In genomic region chr4:3787489-3788365, GRCh38 we compare ENCODE assay signal across 14 cellular contexts. TPM values are rescaled to one million over a fixed set of nuclear protein-coding genes. Genes with fewer than 3 reads are reported as not detected.
DNase-seq lines count a peak whose midpoint lies in the region; ATAC-seq, FAIRE-seq and TF ChIP-seq lines count a peak whose summit lies in the region.
"Had no signal": no experiment of that assay in that cellular context is flagged by ENCODE, and none has a peak within 500 bp of the region (broad histone marks: within the 10 kb centered on the region; RNA-seq: fewer than 3 reads in every experiment).

No MANE protein-coding gene starts in this region.

- no peak for DNase-seq in HepG2 (ENCODE audit: low spot score)
- DNase-seq in right lobe of liver, result no peak
- peak; percentile 53 for DNase-seq in kidney
- DNase-seq in OCI-M2 (lab: John Stamatoyannopoulos, UW; ENCODE audit: unreplicated experiment), result no peak
- no peak for DNase-seq in H4 (ENCODE audit: low spot score)
- no peak for DNase-seq in tibial artery
- DNase-seq: ACHN; C1 segment of cervical spinal cord; CD4-positive, alpha-beta T cell; GF-D8; H9 had no signal

- no TSS peak for BruUV-seq in HepG2 (replicated peaks; lab: Mats Ljungman, UMichigan)

- peaks cover 6 to 11% of the 10 kb centered on the region in 2 experiments; a peak in 3 of 5 replicates for H3K27me3 ChIP-seq in HepG2 (ENCODE audit: control insufficient read depth in 1 of 2, insufficient read depth in 2 of 2, low read length in 2 of 2)
- H3K27me3 ChIP-seq in right lobe of liver, result no peaks in the 10 kb centered on the region
- H3K27me3 ChIP-seq in tibial artery, result peaks cover 0 to 45% of the 10 kb centered on the region in 2 donors

- H3K4me1 ChIP-seq in HepG2 (ENCODE audit: insufficient read depth, low read length) (peaks cover 65% of the 10 kb centered on the region), right lobe of liver (peaks cover 0 to 32% (median 11%) of the 10 kb centered on the region in 4 donors), HEK293 (ENCODE audit: control insufficient read depth, insufficient read depth, low read length) (no peaks in the 10 kb centered on the region), kidney (ENCODE audit: control insufficient read depth in 1 of 2, insufficient read depth in 1 of 2, low read depth in 1 of 2, low read length in 2 of 2) (peaks cover 0 to 2% of the 10 kb centered on the region in 2 donors), tibial artery (peaks cover 0 to 10% (median 3%) of the 10 kb centered on the region in 4 donors)

- H3K9me3 ChIP-seq in HepG2 (ENCODE audit: low read length) (no peaks in the 10 kb centered on the region), right lobe of liver (no peaks in the 10 kb centered on the region), HEK293 (ENCODE audit: control insufficient read depth, insufficient read depth, low read depth, low read length) (no peaks in the 10 kb centered on the region), kidney (ENCODE audit: control insufficient read depth in 1 of 2, low read length in 2 of 2) (no peaks in the 10 kb centered on the region), tibial artery (no peaks in the 10 kb centered on the region)

- FAIRE-seq in HepG2 (lab: Jason Lieb, UNC) (no peak), kidney (lab: Jason Lieb, UNC) (no peak)
- FAIRE-seq: D721Med had no signal

- in situ Hi-C loops in HepG2 (cut with HindIII; ENCODE audit: extremely low pct_ligation_motif_present, low pct_unique_long_range_greater_than_20kb), result loop anchor here (5.0 kb wide), 1 partner anchor 85 kb away; no protein-coding TSS in a partner anchor

- H3K36me3 ChIP-seq in HepG2 (replicated peaks in 1 of 2; ENCODE audit: control insufficient read depth in 1 of 2, insufficient read depth in 2 of 2, low read length in 2 of 2) (no peaks in the 10 kb centered on the region), right lobe of liver (no peaks in the 10 kb centered on the region), HEK293 (ENCODE audit: control insufficient read depth in 2 of 2, insufficient read depth in 1 of 2, low read length in 2 of 2) (no peaks in the 10 kb centered on the region), kidney (ENCODE audit: control insufficient read depth in 1 of 2, insufficient read depth in 2 of 2, low read length in 2 of 2) (no peaks in the 10 kb centered on the region), tibial artery (no peaks in the 10 kb centered on the region)

- TF ChIP-seq CTCF in HepG2 (CRISPR knock-in tag; IDR thresholded peaks at IDR 0.05) (no peak), right lobe of liver (IDR thresholded peaks at IDR 0.05) (no peak), HEK293 (tag by site-specific recombination; IDR thresholded peaks at IDR 0.05) (no peak), kidney (IDR thresholded peaks at IDR 0.05; ENCODE audit: borderline replicate concordance, extremely low read depth, insufficient read depth) (no peak), tibial artery (IDR thresholded peaks at IDR 0.05) (no peak)

- TF ChIP-seq POLR2A in HepG2 (IDR thresholded peaks at IDR 0.05; ENCODE audit: insufficient read depth in 1 of 2, low read depth in 2 of 2, low read length in 2 of 2) (no peak), right lobe of liver (IDR thresholded peaks at IDR 0.05) (no peak)

- H3K4me2 ChIP-seq in HepG2 (ENCODE audit: low read depth, low read length), result no peak overlapping the region
- H3K4me2 ChIP-seq: KMS-11 had no signal

- no peak overlapping the region for H3K9ac ChIP-seq in HepG2 (ENCODE audit: insufficient read depth, low read depth, low read length)
- H3K9ac ChIP-seq in kidney (ENCODE audit: low read length in 2 of 2), result no peak overlapping the region
- H3K9ac ChIP-seq: KMS-11 had no signal

- no peaks in the 10 kb centered on the region for H4K20me1 ChIP-seq in HepG2 (ENCODE audit: insufficient read depth, low read length)

- ATAC-seq in HepG2 (no peak), right lobe of liver (no peak)

- intact Hi-C loops in HepG2 (cut with micrococcal nuclease; ENCODE audit: unreplicated experiment) (no loop called here), right lobe of liver (cut with DNase I) (loop anchor here in 1 of 2 donors (5.0 kb wide), 1 partner anchor 40 kb away; no protein-coding TSS in a partner anchor), kidney (cut with DNase I) (no loop called here), tibial artery (cut with DNase I; ENCODE audit: low total_unique reads) (no loop called here)

- H3K79me2 ChIP-seq in HepG2 (ENCODE audit: insufficient read depth, low read length), result no peaks in the 10 kb centered on the region

- H3K4me3 ChIP-seq in HepG2 (replicated peaks in 1 of 3; ENCODE audit: insufficient read depth in 1 of 3, low read depth in 2 of 3, low read length in 3 of 3) (no peak overlapping the region), right lobe of liver (no peak overlapping the region), HEK293 (ENCODE audit: low read depth, low read length) (no peak overlapping the region), kidney (ENCODE audit: low read length in 2 of 2) (no peak overlapping the region), tibial artery (no peak overlapping the region)

- 74% methylated on average over 19 of the region's 23 CpGs for WGBS in HepG2 (ENCODE audit: low lambda C conversion rate)
- 87% methylated on average over 2 of the region's 23 CpGs for WGBS in right lobe of liver (ENCODE audit: insufficient coverage, low coverage, low lambda C conversion rate, missing lambda C conversion rate)

- CTCF ChIA-PET in HepG2 (lab: Yijun Ruan, JAX; ENCODE audit: low intra/inter-chr PET ratio, low total read pairs), result no interaction called here
- CTCF ChIA-PET in HEK293 (lab: Yijun Ruan, JAX), result interaction anchor here (1.2 kb wide), 1 partner anchor 92 kb away, joined by 3 read pairs; no protein-coding TSS in a partner anchor

- no peak overlapping the region for H2AFZ ChIP-seq in HepG2 (ENCODE audit: low read length)

- POLR2A ChIA-PET in HepG2 (lab: Yijun Ruan, JAX), result no interaction called here
- POLR2A ChIA-PET in HEK293 (lab: Yijun Ruan, JAX), result no interaction called here

- H3K27ac ChIP-seq in HepG2 (ENCODE audit: extremely low read length, insufficient read depth, low read length), result no peak overlapping the region
- H3K27ac ChIP-seq in right lobe of liver, result no peak overlapping the region
- no peak overlapping the region for H3K27ac ChIP-seq in HEK293 (ENCODE audit: extremely low read depth, low read depth, low read length)
- H3K27ac ChIP-seq in kidney (ENCODE audit: low read depth in 2 of 2, low read length in 2 of 2), result no peak overlapping the region
- H3K27ac ChIP-seq in tibial artery, result no peak overlapping the region
- H3K27ac ChIP-seq: KMS-11 had no signal

- no peak for TF ChIP-seq EP300 in HepG2 (IDR thresholded peaks at IDR 0.05; ENCODE audit: low read depth in 2 of 2, low read length in 2 of 2)
- TF ChIP-seq EP300 in HepG2 (CRISPR knock-in tag; IDR thresholded peaks at IDR 0.05; ENCODE audit: borderline replicate concordance), result no peak

- TF ChIP-seq RAD21 in HepG2 (CRISPR knock-in tag; IDR thresholded peaks at IDR 0.05), result no peak

TF ChIP-seq in HEK293, 187 proteins besides CTCF, POLR2A, EP300 and RAD21 (continues in another document):
- TF ChIP-seq, protein P1, sequence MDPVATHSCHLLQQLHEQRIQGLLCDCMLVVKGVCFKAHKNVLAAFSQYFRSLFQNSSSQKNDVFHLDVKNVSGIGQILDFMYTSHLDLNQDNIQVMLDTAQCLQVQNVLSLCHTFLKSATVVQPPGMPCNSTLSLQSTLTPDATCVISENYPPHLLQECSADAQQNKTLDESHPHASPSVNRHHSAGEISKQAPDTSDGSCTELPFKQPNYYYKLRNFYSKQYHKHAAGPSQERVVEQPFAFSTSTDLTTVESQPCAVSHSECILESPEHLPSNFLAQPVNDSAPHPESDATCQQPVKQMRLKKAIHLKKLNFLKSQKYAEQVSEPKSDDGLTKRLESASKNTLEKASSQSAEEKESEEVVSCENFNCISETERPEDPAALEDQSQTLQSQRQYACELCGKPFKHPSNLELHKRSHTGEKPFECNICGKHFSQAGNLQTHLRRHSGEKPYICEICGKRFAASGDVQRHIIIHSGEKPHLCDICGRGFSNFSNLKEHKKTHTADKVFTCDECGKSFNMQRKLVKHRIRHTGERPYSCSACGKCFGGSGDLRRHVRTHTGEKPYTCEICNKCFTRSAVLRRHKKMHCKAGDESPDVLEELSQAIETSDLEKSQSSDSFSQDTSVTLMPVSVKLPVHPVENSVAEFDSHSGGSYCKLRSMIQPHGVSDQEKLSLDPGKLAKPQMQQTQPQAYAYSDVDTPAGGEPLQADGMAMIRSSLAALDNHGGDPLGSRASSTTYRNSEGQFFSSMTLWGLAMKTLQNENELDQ (tag by site-specific recombination; IDR thresholded peaks at IDR 0.05; ENCODE audit: low read depth), result no peak
- TF ChIP-seq ZFP37 (tag by site-specific recombination; IDR thresholded peaks at IDR 0.05) (no peak), GLIS1 (tag by site-specific recombination; IDR thresholded peaks at IDR 0.05) (peak; percentile 48; the same call in 1 of the 2 replicates)

RNA-seq across cellular contexts. Expression of gene ADRA2C, which starts 21.5 kb away (rescaled TPM):
- total RNA-seq in HepG2 (2016; rRNA removed; fragmentation: Illumina TruSeq; extraction: Trizol), result 43.8 and 69.7 TPM in 2 replicates
- total RNA-seq in HepG2 (2016; cell fraction: cytosol; rRNA removed; fragmentation: Illumina TruSeq; extraction: Trizol; ENCODE audit: low read depth), result 39.5 and 40.6 TPM in 2 replicates
- 45.3 and 69.6 TPM in 2 replicates for total RNA-seq in HepG2 (2016; cell fraction: insoluble cytoplasmic fraction; rRNA removed; fragmentation: Illumina TruSeq; extraction: Trizol)
- total RNA-seq in HepG2 (2016; cell fraction: membrane; rRNA removed; fragmentation: Illumina TruSeq; extraction: Trizol), result 83.4 and 93.4 TPM in 2 replicates
- total RNA-seq in HepG2 (2016; cell fraction: nucleus; rRNA removed; fragmentation: Illumina TruSeq; extraction: Trizol), result 32.1 and 42.6 TPM in 2 replicates
- 15.4 and 23.1 TPM in 2 replicates for polyA plus RNA-seq in HepG2 (2011; rRNA removed)
- 20.0 and 39.6 TPM in 2 replicates for polyA plus RNA-seq in HepG2 (2011; cell fraction: cytosol; rRNA removed)
- 34.6 and 44.2 TPM in 2 replicates for polyA plus RNA-seq in HepG2 (2011; cell fraction: nucleus; rRNA removed)
- 13.5 and 14.6 TPM in 2 replicates for polyA plus RNA-seq in HepG2 (2012)
- polyA plus RNA-seq in HepG2 (2016; cell fraction: cytosol; fragmentation: Illumina TruSeq; extraction: Trizol; ENCODE audit: low read depth), result 40.9 and 41.6 TPM in 2 replicates
- 48.4 and 52.4 TPM in 2 replicates for polyA plus RNA-seq in HepG2 (2016; cell fraction: insoluble cytoplasmic fraction; fragmentation: Illumina TruSeq; extraction: Trizol; ENCODE audit: low read depth)
- polyA plus RNA-seq in HepG2 (2016; cell fraction: membrane; fragmentation: Illumina TruSeq; extraction: Trizol; ENCODE audit: low read depth), result 74.1 and 77.9 TPM in 2 replicates
- polyA plus RNA-seq in HepG2 (2016; cell fraction: nucleus; fragmentation: Illumina TruSeq; extraction: Trizol; ENCODE audit: insufficient read depth, low read depth), result 63.0 and 70.2 TPM in 2 replicates
- 0.07 and 154 TPM in 2 replicates for polyA minus RNA-seq in HepG2 (2011; rRNA and poly(A)+ RNA removed; ENCODE audit: low replicate concordance)
- polyA minus RNA-seq in HepG2 (2011; cell fraction: cytosol; rRNA and poly(A)+ RNA removed), result 31.1 and 39.3 TPM in 2 replicates
- 9.3 and 10.7 TPM in 2 replicates for polyA minus RNA-seq in HepG2 (2011; cell fraction: nucleus; rRNA and poly(A)+ RNA removed)
- under 1 TPM in 5 of 6 experiments, not detected in 1; 0.17 to 0.81 (median 0.65) TPM for total RNA-seq in right lobe of liver
- total RNA-seq in kidney, result 36.2 TPM
- polyA plus RNA-seq in kidney (ENCODE audit: insufficient read depth, low read depth, low replicate concordance), result 21.9 TPM
- 1.7 TPM in 2 replicates for total RNA-seq in H4 (2014; rRNA removed; shearing (Covaris generic))
- total RNA-seq: CD4-positive, alpha-beta T cell had no signal

Comparison
In these comparisons a context has a peak if more than half of its experiments do, and no peak if none do; other contexts are left out.
1. RNA of gene ADRA2C, which starts 21.5 kb away (total RNA-seq): 32.1 to 93.4 TPM in HepG2 and 36.2 TPM in kidney (single experiment); 1.7 TPM in H4 and 0.17 to 0.81 TPM in right lobe of liver; every median in the first group is over 10 times any median in the second.